26 cellular contexts compared by ENCODE assay signal in the genomic region with DNA sequence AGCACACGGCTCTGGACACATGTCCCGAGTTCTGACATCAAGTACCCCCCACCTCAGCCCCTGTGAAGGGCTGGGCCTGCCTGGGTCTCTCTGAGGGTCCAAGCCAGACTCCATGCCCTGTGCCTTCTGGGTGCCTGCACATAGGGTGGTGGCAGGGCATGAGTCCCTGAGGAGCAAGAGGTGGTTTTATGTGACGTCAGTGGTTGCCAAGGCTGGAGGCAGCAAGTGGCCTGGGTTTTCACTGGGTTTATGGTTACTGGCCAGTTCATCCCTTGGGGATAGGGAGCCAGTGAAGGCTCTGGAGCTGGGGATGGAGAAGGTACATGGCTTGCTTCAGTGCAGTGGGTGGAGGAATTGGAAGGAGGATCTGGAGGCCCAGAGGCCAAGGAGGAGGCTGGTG. TPM values are rescaled to one million over a fixed set of nuclear protein-coding genes. Genes with fewer than 3 reads are reported as not detected.
"Had no signal": no experiment of that assay in that cellular context is flagged by ENCODE, and none has a peak within 500 bp of the region (broad histone marks: within the 10 kb centered on the region; RNA-seq: fewer than 3 reads in every experiment).

No MANE protein-coding gene starts in this region.

- H3K27ac Mint-ChIP-seq: activated CD4-positive, alpha-beta T cell treated with anti-CD3 and anti-CD28 coated beads, Interleukin-2, amount 10 ng/mL, durations not matched to agents 7 days and 5 days; activated CD8-positive, alpha-beta memory T cell treated with anti-CD3 and anti-CD28 coated beads, Interleukin-2, amount 10 ng/mL, durations not matched to agents 7 days and 5 days; activated CD8-positive, alpha-beta T cell treated with anti-CD3 and anti-CD28 coated beads for 36 hours; immature natural killer cell; stimulated activated naive CD8-positive, alpha-beta T cell treated with anti-CD3 and anti-CD28 coated beads, Interleukin-15, amount 100 ng/mL, for 72 hours; T-cell had no signal

- H3K9me3 ChIP-seq: left lung, transverse colon, uterus had no signal

- H3K27ac ChIP-seq: foreskin keratinocyte, uterus, WERI-Rb-1 had no signal

- H3K4me3 ChIP-seq: left lung, transverse colon, uterus had no signal

- H3K36me3 ChIP-seq: left lung, transverse colon, uterus, WERI-Rb-1 had no signal

- ATAC-seq: activated CD8-positive, alpha-beta memory T cell treated with anti-CD3 and anti-CD28 coated beads, Interleukin-2, amount 10 ng/mL, durations not matched to agents 7 days and 5 days; activated CD8-positive, alpha-beta T cell treated with anti-CD3 and anti-CD28 coated beads for 36 hours; foreskin keratinocyte; left lung; stimulated activated naive CD8-positive, alpha-beta T cell treated with anti-CD3 and anti-CD28 coated beads, Interleukin-15, amount 100 ng/mL, for 72 hours; T-cell had no signal

- H3K4me1 Mint-ChIP-seq: activated CD8-positive, alpha-beta memory T cell treated with anti-CD3 and anti-CD28 coated beads, Interleukin-2, amount 10 ng/mL, durations not matched to agents 7 days and 5 days; immature natural killer cell had no signal

- H3K4me3 Mint-ChIP-seq: activated CD4-positive, alpha-beta T cell treated with anti-CD3 and anti-CD28 coated beads, Interleukin-2, amount 10 ng/mL, durations not matched to agents 7 days and 5 days; activated CD8-positive, alpha-beta memory T cell treated with anti-CD3 and anti-CD28 coated beads, Interleukin-2, amount 10 ng/mL, durations not matched to agents 7 days and 5 days; activated CD8-positive, alpha-beta T cell treated with anti-CD3 and anti-CD28 coated beads for 36 hours; brain; immature natural killer cell; stimulated activated naive CD8-positive, alpha-beta T cell treated with anti-CD3 and anti-CD28 coated beads, Interleukin-15, amount 100 ng/mL, for 72 hours; T-cell had no signal

- H3K36me3 Mint-ChIP-seq: activated CD8-positive, alpha-beta memory T cell treated with anti-CD3 and anti-CD28 coated beads, Interleukin-2, amount 10 ng/mL, durations not matched to agents 7 days and 5 days; brain; immature natural killer cell; T-cell had no signal

- DNase-seq: activated CD4-positive, alpha-beta T cell treated with anti-CD3 and anti-CD28 coated beads, Interleukin-2, amount 10 ng/mL, durations not matched to agents 7 days and 5 days; activated CD4-positive, CD25-positive, alpha-beta regulatory T cell treated with anti-CD3 and anti-CD28 coated beads, Interleukin-2, amount 50 U/mL, for 72 hours; activated CD8-positive, alpha-beta memory T cell treated with anti-CD3 and anti-CD28 coated beads, Interleukin-2, amount 10 ng/mL, durations not matched to agents 7 days and 5 days; activated CD8-positive, alpha-beta T cell treated with anti-CD3 and anti-CD28 coated beads for 36 hours; activated gamma-delta T cell; activated naive CD4-positive, alpha-beta T cell treated with anti-CD3 and anti-CD28 coated beads, Interleukin-2, amount 50 U/mL, for 16 hours; activated T-cell treated with anti-CD3 and anti-CD28 coated beads for 4 hours; aorta; caudate nucleus; dermis blood vessel endothelial cell; effector CD8-positive, alpha-beta T cell; erythroblast; foreskin keratinocyte; immature natural killer cell; midbrain; occipital lobe; retina; stimulated activated CD4-positive, alpha-beta T cell treated with anti-CD3 and anti-CD28 coated beads, Interleukin-4, amount 100 ng/mL, for 4 hours; stimulated activated naive CD8-positive, alpha-beta T cell treated with anti-CD3 and anti-CD28 coated beads, Interleukin-15, amount 100 ng/mL, for 72 hours; T-cell; transverse colon; uterus; WERI-Rb-1 had no signal

- H3K27me3 ChIP-seq: uterus had no signal

RNA-seq across cellular contexts. Expression of a gene that starts 51.1 kb away (rescaled TPM):
- total RNA-seq: activated CD8-positive, alpha-beta memory T cell treated with anti-CD3 and anti-CD28 coated beads, Interleukin-2, amount 10 ng/mL, durations not matched to agents 7 days and 5 days had no signal
- polyA plus RNA-seq: immature natural killer cell had no signal

RNA-seq across cellular contexts. Expression of a gene that starts 58.0 kb away (rescaled TPM):
- total RNA-seq: kidney epithelial cell had no signal
- polyA plus RNA-seq: immature natural killer cell had no signal
